2 cellular contexts compared by ENCODE assay signal in genomic region chr3:58334013-58334321, GRCh38.
TF ChIP-seq lines count a peak whose summit lies in the region.

No MANE protein-coding gene starts in this region.

TF ChIP-seq in SK-N-SH, 30 proteins besides CTCF, POLR2A, EP300 and RAD21 (continued from another document):
- TF ChIP-seq SMC3 (IDR thresholded peaks at IDR 0.05; ENCODE audit: low read depth, low read length): no peak
TF ChIP-seq in SK-N-SH: peak in this region for 0.

TF ChIP-seq in SK-N-SH treated with all-trans-retinoic acid at 6 μM for 48 hours, 23 proteins besides CTCF, POLR2A, EP300 and RAD21 (continued from another document):
- TF ChIP-seq CREB5 (CRISPR knock-in tag; IDR thresholded peaks at IDR 0.05; ENCODE audit: low read depth) (no peak), ZNF70 (CRISPR knock-in tag; IDR thresholded peaks at IDR 0.05) (no peak), TOX (CRISPR knock-in tag; IDR thresholded peaks at IDR 0.05; ENCODE audit: borderline replicate concordance) (no peak), ARNTL (CRISPR knock-in tag; IDR thresholded peaks at IDR 0.05; ENCODE audit: borderline replicate concordance, low read depth) (no peak), ZNF8 (CRISPR knock-in tag; IDR thresholded peaks at IDR 0.05) (no peak), POU6F1 (CRISPR knock-in tag; IDR thresholded peaks at IDR 0.05; ENCODE audit: borderline replicate concordance, low read depth) (no peak), BACH2 (CRISPR knock-in tag; IDR thresholded peaks at IDR 0.05; ENCODE audit: borderline replicate concordance) (no peak), ZNF565 (CRISPR knock-in tag; conservative IDR thresholded peaks at IDR 0.05; ENCODE audit: low read depth) (no peak), ESRRG (CRISPR knock-in tag; IDR thresholded peaks at IDR 0.05) (no peak), GLIS3 (CRISPR knock-in tag; IDR thresholded peaks at IDR 0.05) (no peak), CSRNP3 (CRISPR knock-in tag; IDR thresholded peaks at IDR 0.05) (no peak), ZFP3 (CRISPR knock-in tag; IDR thresholded peaks at IDR 0.05) (no peak)
